ENCODE assay signal across 8 cellular contexts in genomic region chr12:131711551-131712205, GRCh38. TPM values are rescaled to one million over a fixed set of nuclear protein-coding genes. Genes with fewer than 3 reads are reported as not detected.
DNase-seq lines count a peak whose midpoint lies in the region; ATAC-seq and TF ChIP-seq lines count a peak whose summit lies in the region.

No MANE protein-coding gene starts in this region.

- peaks cover 16 to 19% of the 10 kb centered on the region in 2 donors for H3K4me1 ChIP-seq in adrenal gland (replicated peaks in 1 of 2)
- H3K4me1 ChIP-seq in right lobe of liver = peaks cover 0 to 20% (median 5%) of the 10 kb centered on the region in 4 donors
- H3K4me1 ChIP-seq in upper lobe of right lung = peaks cover 17% of the 10 kb centered on the region

- H3K27me3 ChIP-seq in adrenal gland = no peaks in the 10 kb centered on the region
- no peaks in the 10 kb centered on the region for H3K27me3 ChIP-seq in right lobe of liver
- H3K27me3 ChIP-seq in upper lobe of right lung = no peaks in the 10 kb centered on the region

- H3K36me3 ChIP-seq in adrenal gland (replicated peaks in 1 of 2) = peaks cover 0 to 29% of the 10 kb centered on the region in 2 donors
- H3K36me3 ChIP-seq in right lobe of liver = peaks cover 0 to 30% (median 16%) of the 10 kb centered on the region in 4 donors
- peaks cover 30% of the 10 kb centered on the region for H3K36me3 ChIP-seq in upper lobe of right lung

- DNase-seq in HFF-Myc (ENCODE audit: extremely low read depth, low read depth) (no peak), adrenal gland (peak in 2 of 7 donors; percentile 20 to 50), right lobe of liver (no peak), upper lobe of right lung (no peak), superior temporal gyrus (ENCODE audit: extremely low spot score) (no peak), DMS53 treated with DMSO at 0.1 percent for 48 hours (lab: John Stamatoyannopoulos, UW; ENCODE audit: unreplicated experiment) (no peak)

- ATAC-seq in right lobe of liver (no peak), upper lobe of right lung (no peak), HG02678 (IDR thresholded peaks at IDR 0.05; ENCODE audit: unreplicated experiment) (no peak)

- TF ChIP-seq CTCF in 22Rv1 (IDR thresholded peaks at IDR 0.05) = no peak
- no peak for TF ChIP-seq CTCF in HFF-Myc (IDR thresholded peaks at IDR 0.05; ENCODE audit: low read depth, low read length, missing control alignments)
- no peak for TF ChIP-seq CTCF in adrenal gland (IDR thresholded peaks at IDR 0.05)
- no peak for TF ChIP-seq CTCF in right lobe of liver (IDR thresholded peaks at IDR 0.05)
- TF ChIP-seq CTCF in upper lobe of right lung (IDR thresholded peaks at IDR 0.05) = no peak

- intact Hi-C loops in adrenal gland (cut with DNase I) = no loop called here
- intact Hi-C loops in right lobe of liver (cut with DNase I) = no loop called here
- intact Hi-C loops in upper lobe of right lung (cut with DNase I) = no loop called here

- H3K27ac ChIP-seq in 22Rv1 (peak overlapping the region; percentile 77; the same call in 1 of the 2 replicates), adrenal gland (peak overlapping the region in 3 of 5 donors; percentile 65 to 97 (median 94)), right lobe of liver (peak overlapping the region in 2 of 3 donors; percentile 95 to 97), upper lobe of right lung (peak overlapping the region; percentile 99)

- H3K4me3 ChIP-seq in HFF-Myc (replicated peaks; ENCODE audit: low read depth, low read length) = peak overlapping the region; percentile 86
- H3K4me3 ChIP-seq in adrenal gland = peak overlapping the region; percentile 65 to 96 (median 79)
- peak overlapping the region; percentile 91 to 99 (median 98) for H3K4me3 ChIP-seq in right lobe of liver
- peak overlapping the region; percentile 94 for H3K4me3 ChIP-seq in upper lobe of right lung

- TF ChIP-seq POLR2A in adrenal gland (IDR thresholded peaks at IDR 0.05) (no peak), right lobe of liver (IDR thresholded peaks at IDR 0.05) (no peak)

- no peaks in the 10 kb centered on the region for H3K9me3 ChIP-seq in adrenal gland (replicated peaks in 1 of 3)
- H3K9me3 ChIP-seq in right lobe of liver = no peaks in the 10 kb centered on the region
- no peaks in the 10 kb centered on the region for H3K9me3 ChIP-seq in upper lobe of right lung

- WGBS in adrenal gland, 4 donors = 0 to 1% (median 0%) methylated on average over 4 to 37 of the region's 37 CpGs
- WGBS in right lobe of liver (ENCODE audit: insufficient coverage, low coverage, low lambda C conversion rate, missing lambda C conversion rate) = under 1% methylated on average over 18 of the region's 37 CpGs

RNA-seq across cellular contexts. Expression of gene SFSWAP, which starts 0.8 kb away (rescaled TPM):
- total RNA-seq in adrenal gland = 10 to 100 TPM; 14.0 to 38.4 (median 29.1) TPM
- 10 to 100 TPM; 20.9 to 94.0 (median 60.9) TPM for polyA plus RNA-seq in adrenal gland
- total RNA-seq in right lobe of liver = 10 to 100 TPM in 5 of 6 experiments, 1 to 10 TPM in 1; 9.8 to 20.2 (median 13.1) TPM
- total RNA-seq in upper lobe of right lung = 51.2 TPM
